Comparison of ENCODE assay signal across 1 cellular context in the genomic region with DNA sequence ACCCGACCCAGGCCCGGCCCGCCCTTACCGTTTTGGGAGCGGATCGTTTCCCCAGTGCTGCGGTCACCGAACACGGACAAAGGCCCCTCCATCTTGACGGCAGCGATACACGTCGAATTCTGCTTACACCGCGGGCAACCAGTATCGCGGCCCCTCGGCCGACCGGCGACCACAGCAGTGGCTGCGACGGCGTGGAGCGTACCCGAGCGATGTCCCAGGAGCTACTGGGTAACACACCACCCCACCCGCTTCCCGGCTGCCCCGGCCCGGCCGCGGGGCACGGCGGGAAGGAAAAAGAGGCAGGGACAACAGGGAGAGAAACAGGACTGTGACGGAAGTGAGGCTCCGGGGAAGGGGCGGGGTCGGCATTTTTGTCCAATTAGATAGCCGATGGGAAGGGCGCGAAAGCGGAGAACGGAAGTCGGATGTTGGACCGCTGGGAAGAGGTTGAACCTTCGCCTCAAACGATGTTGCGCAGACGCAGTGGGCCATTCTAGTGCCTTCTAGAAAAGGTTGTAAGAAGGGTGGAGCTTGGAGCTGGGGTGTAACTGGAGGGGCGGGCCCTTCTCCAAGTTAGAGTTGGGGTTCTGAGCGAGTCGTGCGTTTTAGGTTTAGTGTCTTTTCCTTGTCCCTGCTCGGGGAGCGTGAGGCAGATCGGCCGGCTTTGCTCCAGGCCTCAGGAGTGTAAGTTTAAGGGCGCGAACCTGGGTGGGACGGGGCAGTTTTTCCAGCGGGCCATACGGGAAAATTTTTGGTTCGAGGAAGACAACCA.
A peak's percentile ranks its signal among the peaks of the same experiment; 100 is the strongest.
TF ChIP-seq lines count a peak whose summit lies in the region.

A gene (minus strand): TSS at position 226 of the 772 bp plus-strand sequence. CDS start 134 bp downstream, at position 92.

TF ChIP-seq in HepG2, 621 proteins besides CTCF, POLR2A, EP300 and RAD21 (continued from another document and continues in another):
- TF ChIP-seq, protein P1, sequence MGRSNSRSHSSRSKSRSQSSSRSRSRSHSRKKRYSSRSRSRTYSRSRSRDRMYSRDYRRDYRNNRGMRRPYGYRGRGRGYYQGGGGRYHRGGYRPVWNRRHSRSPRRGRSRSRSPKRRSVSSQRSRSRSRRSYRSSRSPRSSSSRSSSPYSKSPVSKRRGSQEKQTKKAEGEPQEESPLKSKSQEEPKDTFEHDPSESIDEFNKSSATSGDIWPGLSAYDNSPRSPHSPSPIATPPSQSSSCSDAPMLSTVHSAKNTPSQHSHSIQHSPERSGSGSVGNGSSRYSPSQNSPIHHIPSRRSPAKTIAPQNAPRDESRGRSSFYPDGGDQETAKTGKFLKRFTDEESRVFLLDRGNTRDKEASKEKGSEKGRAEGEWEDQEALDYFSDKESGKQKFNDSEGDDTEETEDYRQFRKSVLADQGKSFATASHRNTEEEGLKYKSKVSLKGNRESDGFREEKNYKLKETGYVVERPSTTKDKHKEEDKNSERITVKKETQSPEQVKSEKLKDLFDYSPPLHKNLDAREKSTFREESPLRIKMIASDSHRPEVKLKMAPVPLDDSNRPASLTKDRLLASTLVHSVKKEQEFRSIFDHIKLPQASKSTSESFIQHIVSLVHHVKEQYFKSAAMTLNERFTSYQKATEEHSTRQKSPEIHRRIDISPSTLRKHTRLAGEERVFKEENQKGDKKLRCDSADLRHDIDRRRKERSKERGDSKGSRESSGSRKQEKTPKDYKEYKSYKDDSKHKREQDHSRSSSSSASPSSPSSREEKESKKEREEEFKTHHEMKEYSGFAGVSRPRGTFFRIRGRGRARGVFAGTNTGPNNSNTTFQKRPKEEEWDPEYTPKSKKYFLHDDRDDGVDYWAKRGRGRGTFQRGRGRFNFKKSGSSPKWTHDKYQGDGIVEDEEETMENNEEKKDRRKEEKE (IDR thresholded peaks at IDR 0.05) = no peak
- no peak for TF ChIP-seq RAD51 (IDR thresholded peaks at IDR 0.05; ENCODE audit: borderline replicate concordance)
- peak; percentile 75; the same call in 1 of the 2 replicates for TF ChIP-seq SIN3B (IDR thresholded peaks at IDR 0.05; ENCODE audit: low read length)
- no peak for TF ChIP-seq NCOA1 (CRISPR knock-in tag; IDR thresholded peaks at IDR 0.05)
- TF ChIP-seq, protein P2, sequence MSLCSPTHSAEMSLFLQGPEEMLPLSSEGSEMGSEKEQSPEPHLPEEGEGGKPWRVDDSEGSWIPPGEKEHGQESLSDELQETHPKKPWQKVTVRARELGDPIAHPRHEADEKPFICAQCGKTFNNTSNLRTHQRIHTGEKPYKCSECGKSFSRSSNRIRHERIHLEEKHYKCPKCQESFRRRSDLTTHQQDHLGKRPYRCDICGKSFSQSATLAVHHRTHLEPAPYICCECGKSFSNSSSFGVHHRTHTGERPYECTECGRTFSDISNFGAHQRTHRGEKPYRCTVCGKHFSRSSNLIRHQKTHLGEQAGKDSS (CRISPR knock-in tag; IDR thresholded peaks at IDR 0.05; ENCODE audit: borderline replicate concordance, low read depth) = peak; percentile 79; the same call in 1 of the 2 replicates
- 0 out of 2 replicates have a peak, but pooled peaks have one; percentile 52 for TF ChIP-seq ZSCAN31 (CRISPR knock-in tag; IDR thresholded peaks at IDR 0.05; ENCODE audit: low read depth)
- TF ChIP-seq, protein P3, sequence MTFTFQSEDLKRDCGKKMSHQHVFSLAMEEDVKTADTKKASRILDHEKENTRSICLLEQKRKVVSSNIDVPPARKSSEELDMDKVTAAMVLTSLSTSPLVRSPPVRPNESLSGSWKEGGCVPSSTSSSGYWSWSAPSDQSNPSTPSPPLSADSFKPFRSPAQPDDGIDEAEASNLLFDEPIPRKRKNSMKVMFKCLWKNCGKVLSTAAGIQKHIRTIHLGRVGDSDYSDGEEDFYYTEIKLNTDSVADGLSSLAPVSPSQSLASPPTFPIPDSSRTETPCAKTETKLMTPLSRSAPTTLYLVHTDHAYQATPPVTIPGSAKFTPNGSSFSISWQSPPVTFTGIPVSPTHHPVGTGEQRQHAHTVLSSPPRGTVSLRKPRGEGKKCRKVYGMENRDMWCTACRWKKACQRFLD (CRISPR knock-in tag; IDR thresholded peaks at IDR 0.05; ENCODE audit: borderline replicate concordance) = no peak; the same call in 1 of the 2 replicates
- peak; percentile 92; the same call in 1 of the 2 replicates for TF ChIP-seq SMYD3 (CRISPR knock-in tag; IDR thresholded peaks at IDR 0.05)
- peak; percentile 82; the same call in 1 of the 2 replicates for TF ChIP-seq EEA1 (CRISPR knock-in tag; IDR thresholded peaks at IDR 0.05; ENCODE audit: borderline replicate concordance)
- TF ChIP-seq, protein P4, sequence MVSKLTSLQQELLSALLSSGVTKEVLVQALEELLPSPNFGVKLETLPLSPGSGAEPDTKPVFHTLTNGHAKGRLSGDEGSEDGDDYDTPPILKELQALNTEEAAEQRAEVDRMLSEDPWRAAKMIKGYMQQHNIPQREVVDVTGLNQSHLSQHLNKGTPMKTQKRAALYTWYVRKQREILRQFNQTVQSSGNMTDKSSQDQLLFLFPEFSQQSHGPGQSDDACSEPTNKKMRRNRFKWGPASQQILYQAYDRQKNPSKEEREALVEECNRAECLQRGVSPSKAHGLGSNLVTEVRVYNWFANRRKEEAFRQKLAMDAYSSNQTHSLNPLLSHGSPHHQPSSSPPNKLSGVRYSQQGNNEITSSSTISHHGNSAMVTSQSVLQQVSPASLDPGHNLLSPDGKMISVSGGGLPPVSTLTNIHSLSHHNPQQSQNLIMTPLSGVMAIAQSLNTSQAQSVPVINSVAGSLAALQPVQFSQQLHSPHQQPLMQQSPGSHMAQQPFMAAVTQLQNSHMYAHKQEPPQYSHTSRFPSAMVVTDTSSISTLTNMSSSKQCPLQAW (CRISPR knock-in tag; IDR thresholded peaks at IDR 0.05) = peak; percentile 89
- TF ChIP-seq, protein P5, sequence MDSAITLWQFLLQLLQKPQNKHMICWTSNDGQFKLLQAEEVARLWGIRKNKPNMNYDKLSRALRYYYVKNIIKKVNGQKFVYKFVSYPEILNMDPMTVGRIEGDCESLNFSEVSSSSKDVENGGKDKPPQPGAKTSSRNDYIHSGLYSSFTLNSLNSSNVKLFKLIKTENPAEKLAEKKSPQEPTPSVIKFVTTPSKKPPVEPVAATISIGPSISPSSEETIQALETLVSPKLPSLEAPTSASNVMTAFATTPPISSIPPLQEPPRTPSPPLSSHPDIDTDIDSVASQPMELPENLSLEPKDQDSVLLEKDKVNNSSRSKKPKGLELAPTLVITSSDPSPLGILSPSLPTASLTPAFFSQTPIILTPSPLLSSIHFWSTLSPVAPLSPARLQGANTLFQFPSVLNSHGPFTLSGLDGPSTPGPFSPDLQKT (CRISPR knock-in tag; IDR thresholded peaks at IDR 0.05; ENCODE audit: borderline replicate concordance) = no peak
- TF ChIP-seq MEF2D (CRISPR knock-in tag; IDR thresholded peaks at IDR 0.05) = peak; percentile 70; the same call in 1 of the 2 replicates
- peak; percentile 94 for TF ChIP-seq ZNF781 (CRISPR knock-in tag; IDR thresholded peaks at IDR 0.05; ENCODE audit: borderline replicate concordance, not compliant biosample characterization)
- no peak; the same call in 1 of the 2 replicates for TF ChIP-seq JDP2 (CRISPR knock-in tag; IDR thresholded peaks at IDR 0.05; ENCODE audit: borderline replicate concordance)
- TF ChIP-seq U2AF1 (optimal IDR thresholded peaks at IDR 0.05; ENCODE audit: low read depth, low read length) = peak; percentile 78
- peak; percentile 96; the same call in 1 of the 2 replicates for TF ChIP-seq SAFB2 (CRISPR knock-in tag; IDR thresholded peaks at IDR 0.05; ENCODE audit: borderline replicate concordance, low read depth)
- no peak for TF ChIP-seq REXO4 (CRISPR knock-in tag; IDR thresholded peaks at IDR 0.05; ENCODE audit: borderline replicate concordance)
- peak; percentile 41; the same call in 1 of the 2 replicates for TF ChIP-seq BHLHE40 (IDR thresholded peaks at IDR 0.05; ENCODE audit: low read length)
- TF ChIP-seq FLYWCH1 (CRISPR knock-in tag; IDR thresholded peaks at IDR 0.05) = no peak; the same call in 1 of the 2 replicates
- peak; percentile 74 for TF ChIP-seq HOXA3 (CRISPR knock-in tag; IDR thresholded peaks at IDR 0.05)
- TF ChIP-seq ELF1 (CRISPR knock-in tag; IDR thresholded peaks at IDR 0.05) = peak; percentile 91
- TF ChIP-seq HMG20A (CRISPR knock-in tag; IDR thresholded peaks at IDR 0.05; ENCODE audit: borderline replicate concordance) = no peak
- peak; percentile 55; the same call in 1 of the 2 replicates for TF ChIP-seq HNRNPL (IDR thresholded peaks at IDR 0.05; ENCODE audit: low read depth, low read length)
- peak; percentile 34; the same call in 1 of the 2 replicates for TF ChIP-seq SRF (IDR thresholded peaks at IDR 0.05; ENCODE audit: low read depth, low read length)
- TF ChIP-seq, protein P6, sequence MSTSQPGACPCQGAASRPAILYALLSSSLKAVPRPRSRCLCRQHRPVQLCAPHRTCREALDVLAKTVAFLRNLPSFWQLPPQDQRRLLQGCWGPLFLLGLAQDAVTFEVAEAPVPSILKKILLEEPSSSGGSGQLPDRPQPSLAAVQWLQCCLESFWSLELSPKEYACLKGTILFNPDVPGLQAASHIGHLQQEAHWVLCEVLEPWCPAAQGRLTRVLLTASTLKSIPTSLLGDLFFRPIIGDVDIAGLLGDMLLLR (CRISPR knock-in tag; IDR thresholded peaks at IDR 0.05) = peak; percentile 70
- TF ChIP-seq ZFP41 (CRISPR knock-in tag; IDR thresholded peaks at IDR 0.05; ENCODE audit: borderline replicate concordance) = no peak
- TF ChIP-seq IKZF1 (IDR thresholded peaks at IDR 0.05) = no peak
- TF ChIP-seq, protein P7, sequence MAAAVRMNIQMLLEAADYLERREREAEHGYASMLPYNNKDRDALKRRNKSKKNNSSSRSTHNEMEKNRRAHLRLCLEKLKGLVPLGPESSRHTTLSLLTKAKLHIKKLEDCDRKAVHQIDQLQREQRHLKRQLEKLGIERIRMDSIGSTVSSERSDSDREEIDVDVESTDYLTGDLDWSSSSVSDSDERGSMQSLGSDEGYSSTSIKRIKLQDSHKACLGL (CRISPR knock-in tag; IDR thresholded peaks at IDR 0.05) = peak; percentile 52; the same call in 1 of the 2 replicates
- peak; percentile 88 for TF ChIP-seq RNF2 (conservative IDR thresholded peaks at IDR 0.05; ENCODE audit: low read depth)
- no peak for TF ChIP-seq NONO (IDR thresholded peaks at IDR 0.05)
- peak; percentile 94 for TF ChIP-seq NONO (CRISPR knock-in tag; conservative IDR thresholded peaks at IDR 0.05)
- TF ChIP-seq, protein P8, sequence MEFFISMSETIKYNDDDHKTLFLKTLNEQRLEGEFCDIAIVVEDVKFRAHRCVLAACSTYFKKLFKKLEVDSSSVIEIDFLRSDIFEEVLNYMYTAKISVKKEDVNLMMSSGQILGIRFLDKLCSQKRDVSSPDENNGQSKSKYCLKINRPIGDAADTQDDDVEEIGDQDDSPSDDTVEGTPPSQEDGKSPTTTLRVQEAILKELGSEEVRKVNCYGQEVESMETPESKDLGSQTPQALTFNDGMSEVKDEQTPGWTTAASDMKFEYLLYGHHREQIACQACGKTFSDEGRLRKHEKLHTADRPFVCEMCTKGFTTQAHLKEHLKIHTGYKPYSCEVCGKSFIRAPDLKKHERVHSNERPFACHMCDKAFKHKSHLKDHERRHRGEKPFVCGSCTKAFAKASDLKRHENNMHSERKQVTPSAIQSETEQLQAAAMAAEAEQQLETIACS (CRISPR knock-in tag; IDR thresholded peaks at IDR 0.05) = 0 out of 2 replicates have a peak, but pooled peaks have one; percentile 5
- TF ChIP-seq, protein P9, sequence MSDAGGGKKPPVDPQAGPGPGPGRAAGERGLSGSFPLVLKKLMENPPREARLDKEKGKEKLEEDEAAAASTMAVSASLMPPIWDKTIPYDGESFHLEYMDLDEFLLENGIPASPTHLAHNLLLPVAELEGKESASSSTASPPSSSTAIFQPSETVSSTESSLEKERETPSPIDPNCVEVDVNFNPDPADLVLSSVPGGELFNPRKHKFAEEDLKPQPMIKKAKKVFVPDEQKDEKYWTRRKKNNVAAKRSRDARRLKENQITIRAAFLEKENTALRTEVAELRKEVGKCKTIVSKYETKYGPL (CRISPR knock-in tag; IDR thresholded peaks at IDR 0.05) = peak; percentile 23; the same call in 1 of the 2 replicates
- no peak for TF ChIP-seq ZNF282 (IDR thresholded peaks at IDR 0.05; ENCODE audit: partially characterized antibody)
- TF ChIP-seq, protein P10, sequence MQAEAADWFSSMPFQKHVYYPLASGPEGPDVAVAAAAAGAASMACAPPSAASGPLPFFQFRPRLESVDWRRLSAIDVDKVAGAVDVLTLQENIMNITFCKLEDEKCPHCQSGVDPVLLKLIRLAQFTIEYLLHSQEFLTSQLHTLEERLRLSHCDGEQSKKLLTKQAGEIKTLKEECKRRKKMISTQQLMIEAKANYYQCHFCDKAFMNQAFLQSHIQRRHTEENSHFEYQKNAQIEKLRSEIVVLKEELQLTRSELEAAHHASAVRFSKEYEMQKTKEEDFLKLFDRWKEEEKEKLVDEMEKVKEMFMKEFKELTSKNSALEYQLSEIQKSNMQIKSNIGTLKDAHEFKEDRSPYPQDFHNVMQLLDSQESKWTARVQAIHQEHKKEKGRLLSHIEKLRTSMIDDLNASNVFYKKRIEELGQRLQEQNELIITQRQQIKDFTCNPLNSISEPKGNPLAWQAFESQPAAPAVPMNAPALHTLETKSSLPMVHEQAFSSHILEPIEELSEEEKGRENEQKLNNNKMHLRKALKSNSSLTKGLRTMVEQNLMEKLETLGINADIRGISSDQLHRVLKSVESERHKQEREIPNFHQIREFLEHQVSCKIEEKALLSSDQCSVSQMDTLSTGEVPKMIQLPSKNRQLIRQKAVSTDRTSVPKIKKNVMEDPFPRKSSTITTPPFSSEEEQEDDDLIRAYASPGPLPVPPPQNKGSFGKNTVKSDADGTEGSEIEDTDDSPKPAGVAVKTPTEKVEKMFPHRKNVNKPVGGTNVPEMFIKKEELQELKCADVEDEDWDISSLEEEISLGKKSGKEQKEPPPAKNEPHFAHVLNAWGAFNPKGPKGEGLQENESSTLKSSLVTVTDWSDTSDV (CRISPR knock-in tag; IDR thresholded peaks at IDR 0.05) = no peak
- TF ChIP-seq ZNF33A (CRISPR knock-in tag; IDR thresholded peaks at IDR 0.05; ENCODE audit: borderline replicate concordance) = no peak
- no peak for TF ChIP-seq RFXAP (CRISPR knock-in tag; IDR thresholded peaks at IDR 0.05; ENCODE audit: borderline replicate concordance)
- 0 out of 2 replicates have a peak, but pooled peaks have one; percentile 64 for TF ChIP-seq ZNF761 (CRISPR knock-in tag; conservative IDR thresholded peaks at IDR 0.05)
- TF ChIP-seq POGZ (CRISPR knock-in tag; IDR thresholded peaks at IDR 0.05) = peak; percentile 95
- TF ChIP-seq, protein P11, sequence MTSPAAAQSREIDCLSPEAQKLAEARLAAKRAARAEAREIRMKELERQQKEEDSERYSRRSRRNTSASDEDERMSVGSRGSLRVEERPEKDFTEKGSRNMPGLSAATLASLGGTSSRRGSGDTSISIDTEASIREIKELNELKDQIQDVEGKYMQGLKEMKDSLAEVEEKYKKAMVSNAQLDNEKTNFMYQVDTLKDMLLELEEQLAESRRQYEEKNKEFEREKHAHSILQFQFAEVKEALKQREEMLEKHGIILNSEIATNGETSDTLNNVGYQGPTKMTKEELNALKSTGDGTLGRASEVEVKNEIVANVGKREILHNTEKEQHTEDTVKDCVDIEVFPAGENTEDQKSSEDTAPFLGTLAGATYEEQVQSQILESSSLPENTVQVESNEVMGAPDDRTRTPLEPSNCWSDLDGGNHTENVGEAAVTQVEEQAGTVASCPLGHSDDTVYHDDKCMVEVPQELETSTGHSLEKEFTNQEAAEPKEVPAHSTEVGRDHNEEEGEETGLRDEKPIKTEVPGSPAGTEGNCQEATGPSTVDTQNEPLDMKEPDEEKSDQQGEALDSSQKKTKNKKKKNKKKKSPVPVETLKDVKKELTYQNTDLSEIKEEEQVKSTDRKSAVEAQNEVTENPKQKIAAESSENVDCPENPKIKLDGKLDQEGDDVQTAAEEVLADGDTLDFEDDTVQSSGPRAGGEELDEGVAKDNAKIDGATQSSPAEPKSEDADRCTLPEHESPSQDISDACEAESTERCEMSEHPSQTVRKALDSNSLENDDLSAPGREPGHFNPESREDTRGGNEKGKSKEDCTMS (CRISPR knock-in tag; conservative IDR thresholded peaks at IDR 0.05) = no peak
